Comparison of ENCODE assay signal across 1 cellular context in genomic region chr3:194686414-194686815, GRCh38.
TF ChIP-seq lines count a peak whose summit lies in the region.

No MANE protein-coding gene starts in this region.

TF ChIP-seq in HepG2, 621 proteins besides CTCF, POLR2A, EP300 and RAD21:
- TF ChIP-seq ZNF83 (CRISPR knock-in tag; IDR thresholded peaks at IDR 0.05; ENCODE audit: borderline replicate concordance), result no peak
- TF ChIP-seq ZNF101 (CRISPR knock-in tag; IDR thresholded peaks at IDR 0.05; ENCODE audit: borderline replicate concordance, low read depth), result no peak
- no peak for TF ChIP-seq ZBTB43 (CRISPR knock-in tag; conservative IDR thresholded peaks at IDR 0.05)
- TF ChIP-seq ZNF605 (CRISPR knock-in tag; IDR thresholded peaks at IDR 0.05), result no peak
- TF ChIP-seq TFDP1 (CRISPR knock-in tag; IDR thresholded peaks at IDR 0.05; ENCODE audit: borderline replicate concordance), result no peak
- TF ChIP-seq PAX8 (CRISPR knock-in tag; IDR thresholded peaks at IDR 0.05; ENCODE audit: borderline replicate concordance), result no peak
- no peak for TF ChIP-seq ZNF326 (CRISPR knock-in tag; IDR thresholded peaks at IDR 0.05; ENCODE audit: borderline replicate concordance)
- no peak for TF ChIP-seq RFXAP (CRISPR knock-in tag; IDR thresholded peaks at IDR 0.05; ENCODE audit: borderline replicate concordance)
- no peak for TF ChIP-seq ONECUT2 (CRISPR knock-in tag; IDR thresholded peaks at IDR 0.05)
- TF ChIP-seq THRA (CRISPR knock-in tag; IDR thresholded peaks at IDR 0.05; ENCODE audit: borderline replicate concordance), result no peak
- no peak for TF ChIP-seq ZNF24 (IDR thresholded peaks at IDR 0.05)
- no peak for TF ChIP-seq FOXC1 (CRISPR knock-in tag; IDR thresholded peaks at IDR 0.05; ENCODE audit: borderline replicate concordance)
- TF ChIP-seq ZNF792 (CRISPR knock-in tag; IDR thresholded peaks at IDR 0.05), result no peak
- TF ChIP-seq SRSF9 (IDR thresholded peaks at IDR 0.05; ENCODE audit: borderline replicate concordance, insufficient read depth, low read depth, low read length, poor library complexity, severe bottlenecking), result no peak
